In the genomic region with DNA sequence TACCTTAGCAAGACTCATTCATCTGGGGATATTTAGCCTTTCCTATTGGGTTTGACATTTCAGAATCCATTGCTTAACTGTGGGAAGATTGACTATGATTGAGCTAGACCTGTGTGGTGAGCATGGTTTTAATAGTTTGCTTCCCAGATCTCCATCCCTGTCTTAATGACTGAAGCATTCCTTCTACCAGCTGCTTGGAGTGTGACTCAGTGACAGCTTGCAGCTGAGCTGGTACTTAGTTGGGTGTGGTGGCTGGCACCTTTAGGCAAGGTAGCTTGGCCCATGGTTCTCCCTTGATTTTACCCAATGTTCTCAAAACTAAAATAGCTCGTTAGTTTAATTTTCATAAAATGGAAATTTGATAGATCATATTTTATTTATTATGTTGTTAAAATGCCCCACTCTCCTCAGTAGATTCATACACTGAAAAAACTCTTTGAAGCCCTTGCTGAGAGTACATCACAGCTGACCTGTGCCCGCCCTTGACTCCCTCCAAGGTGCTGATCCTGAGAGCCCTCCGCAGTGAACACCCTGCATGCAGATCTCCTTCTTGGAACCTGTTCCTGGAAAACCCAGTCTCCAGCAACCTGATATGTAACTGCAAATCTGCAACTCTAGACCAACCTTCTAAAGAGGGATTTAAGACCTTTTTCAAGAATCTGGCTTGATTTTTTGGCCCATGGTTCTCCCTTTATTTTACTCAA, we compare ENCODE assay signal across 24 cellular contexts. TPM values are rescaled to one million over a fixed set of nuclear protein-coding genes. Genes with fewer than 3 reads are reported as not detected.
"Had no signal": no experiment of that assay in that cellular context is flagged by ENCODE, and none has a peak within 500 bp of the region (broad histone marks: within the 10 kb centered on the region; RNA-seq: fewer than 3 reads in every experiment).

No MANE protein-coding gene starts in this region.

- H3K9me3 ChIP-seq: SJSA1 had no signal

- H3K27me3 ChIP-seq: SJSA1 had no signal

- H3K4me3 ChIP-seq: K562, SJSA1, SK-N-MC had no signal

- H3K27ac ChIP-seq: KMS-11, SJSA1, SK-N-MC had no signal

- H3K4me2 ChIP-seq: KMS-11 had no signal

- H3K36me3 ChIP-seq: SJSA1 had no signal

- FAIRE-seq: K562, RCC 7860 had no signal

- H3K4me1 ChIP-seq: SJSA1 had no signal

- H3K4me3 Mint-ChIP-seq: IgD-negative memory B cell had no signal

- H3K9ac ChIP-seq: KMS-11 had no signal

- H3K27ac Mint-ChIP-seq: IgD-negative memory B cell had no signal

- ATAC-seq: K562 had no signal

- H3K36me3 Mint-ChIP-seq: IgD-negative memory B cell had no signal

- H3K4me1 Mint-ChIP-seq: IgD-negative memory B cell had no signal

- DNase-seq: Kasumi-1, MM.1S, NCI-H1092 treated with DMSO at 0.1 percent for 48 hours, NCI-H1436, NCI-H187, NCI-H2029, NCI-H2081 treated with DMSO at 0.1 percent for 48 hours, NCI-H2171, NCI-H226, NCI-H446, NCI-H510A, NCI-H524 treated with DMSO at 0.1 percent for 48 hours, NCI-H69, NCI-H774, Right ventricle myocardium superior, RPMI8226, SIG-M5 had no signal

RNA-seq across cellular contexts. Expression of a gene that starts 19.1 kb away (rescaled TPM):
- total RNA-seq: K562, M059J had no signal
- polyA plus RNA-seq: IgD-negative memory B cell, K562 had no signal
